In the genomic region with DNA sequence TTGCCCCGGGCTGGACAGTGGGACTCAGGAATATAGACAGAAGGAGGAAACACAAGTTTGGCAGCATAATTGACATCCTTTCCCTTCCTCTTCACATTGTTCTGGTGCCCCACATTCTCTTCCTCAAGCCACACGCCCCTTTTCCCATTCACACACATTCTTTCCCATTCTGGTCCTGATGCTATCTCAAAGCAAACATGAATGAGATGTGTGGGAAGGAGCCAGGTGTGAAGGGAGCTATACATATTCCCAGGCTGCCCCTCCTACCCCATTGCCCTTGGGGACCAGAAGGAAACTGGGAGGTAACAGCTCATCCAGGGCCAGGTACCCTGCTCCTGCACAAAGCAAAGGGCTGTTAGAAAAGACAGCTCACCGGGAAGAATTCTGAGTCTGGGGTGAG, we compare ENCODE assay signal across 1 cellular context.
TF ChIP-seq lines count a peak whose summit lies in the region.

No MANE protein-coding gene starts in this region.

TF ChIP-seq in GM12891, 5 proteins besides CTCF, POLR2A, EP300 and RAD21:
- TF ChIP-seq TAF1 (IDR thresholded peaks at IDR 0.05; ENCODE audit: low read depth, low read length) (no peak), POLR2AphosphoS5 (IDR thresholded peaks at IDR 0.05; ENCODE audit: low read depth, low read length) (0 out of 2 replicates have a peak, but pooled peaks have one; percentile 18), POU2F2 (IDR thresholded peaks at IDR 0.05; ENCODE audit: low read depth, low read length) (no peak)
